ENCODE assay signal across 8 cellular contexts in the genomic region with DNA sequence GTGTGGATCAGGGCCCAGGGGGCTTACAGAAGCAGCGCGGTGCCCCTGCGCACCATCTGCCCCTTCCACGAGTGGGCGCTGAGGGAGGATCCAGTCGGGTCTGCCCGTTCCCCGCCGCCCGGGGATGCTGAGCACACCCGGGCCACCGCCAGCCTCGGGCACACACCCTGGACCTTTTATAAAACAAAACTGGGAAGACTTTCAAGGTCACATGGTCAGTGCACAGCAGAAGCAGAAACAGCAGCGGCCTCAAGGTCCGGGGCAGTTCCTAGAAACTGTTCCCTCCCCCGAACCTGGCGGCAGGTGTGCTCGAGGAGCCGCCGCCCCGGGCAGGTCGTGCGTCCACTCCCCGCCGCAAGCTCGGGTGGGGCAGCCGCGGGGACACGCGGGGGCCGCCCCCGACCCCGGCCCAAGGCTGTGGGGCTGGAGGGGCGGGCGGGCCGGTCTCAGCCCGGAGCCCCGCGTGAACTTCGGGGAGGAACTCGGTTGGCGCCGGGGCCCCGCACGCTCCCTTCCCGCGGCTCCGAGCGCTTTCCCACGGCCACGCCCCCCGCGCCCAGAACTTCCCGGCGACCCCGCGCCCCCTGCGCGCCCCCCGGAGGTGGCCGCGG. TPM values are rescaled to one million over a fixed set of nuclear protein-coding genes. Genes with fewer than 3 reads are reported as not detected.
A peak's percentile ranks its signal among the peaks of the same experiment; 100 is the strongest.
DNase-seq lines count a peak whose midpoint lies in the region; ATAC-seq and TF ChIP-seq lines count a peak whose summit lies in the region.

No MANE protein-coding gene starts in this region.

- peaks cover 81% of the 10 kb centered on the region for H3K27me3 Mint-ChIP-seq in stimulated activated naive CD8-positive, alpha-beta T cell treated with anti-CD3 and anti-CD28 coated beads, Interleukin-15, amount 100 ng/mL, for 72 hours

- DNase-seq in NCI-H82 (lab: John Stamatoyannopoulos, UW) (peak; percentile 14), NCI-H82 treated with DMSO at 0.1 percent for 48 hours (lab: John Stamatoyannopoulos, UW; ENCODE audit: unreplicated experiment) (no peak), OCI-M1 (lab: John Stamatoyannopoulos, UW) (peak; percentile 62), colonic mucosa (peak; percentile 78), left colon (peak; percentile 65 to 67), HPDE6-E6E7 (ENCODE audit: extremely low spot score) (no peak)
- DNase-seq in stimulated activated naive CD8-positive, alpha-beta T cell treated with anti-CD3 and anti-CD28 coated beads, Interleukin-15, amount 100 ng/mL, for 72 hours, result no peak

- H3K4me1 ChIP-seq in colonic mucosa, result no peaks in the 10 kb centered on the region

- ATAC-seq in left colon (peak; percentile 74), GM18861 (IDR thresholded peaks at IDR 0.05; ENCODE audit: unreplicated experiment) (no peak)
- peak; percentile 28 for ATAC-seq in stimulated activated naive CD8-positive, alpha-beta T cell treated with anti-CD3 and anti-CD28 coated beads, Interleukin-15, amount 100 ng/mL, for 72 hours

- peak overlapping the region; percentile 79 for H3K27ac ChIP-seq in colonic mucosa

- no peaks in the 10 kb centered on the region for H3K36me3 ChIP-seq in colonic mucosa

- peak overlapping the region; percentile 87 to 91 for H3K4me3 Mint-ChIP-seq in stimulated activated naive CD8-positive, alpha-beta T cell treated with anti-CD3 and anti-CD28 coated beads, Interleukin-15, amount 100 ng/mL, for 72 hours

- no peaks in the 10 kb centered on the region for H3K9me3 ChIP-seq in colonic mucosa

- TF ChIP-seq CTCF in colonic mucosa (IDR thresholded peaks at IDR 0.05), result no peak

- H3K27ac Mint-ChIP-seq in stimulated activated naive CD8-positive, alpha-beta T cell treated with anti-CD3 and anti-CD28 coated beads, Interleukin-15, amount 100 ng/mL, for 72 hours, result peak overlapping the region in 1 of 2 donors; percentile 49

- peaks cover 6% of the 10 kb centered on the region for H3K4me1 Mint-ChIP-seq in stimulated activated naive CD8-positive, alpha-beta T cell treated with anti-CD3 and anti-CD28 coated beads, Interleukin-15, amount 100 ng/mL, for 72 hours

- no peaks in the 10 kb centered on the region for H3K9me3 Mint-ChIP-seq in stimulated activated naive CD8-positive, alpha-beta T cell treated with anti-CD3 and anti-CD28 coated beads, Interleukin-15, amount 100 ng/mL, for 72 hours

- peak overlapping the region; percentile 34 to 69 for H3K9ac ChIP-seq in colonic mucosa (ENCODE audit: low read depth in 2 of 2, low read length in 2 of 2)

- intact Hi-C loops in colonic mucosa (cut with DNase I) (no loop called here), left colon (cut with DNase I, micrococcal nuclease) (no loop called here)

- H3K4me3 ChIP-seq in colonic mucosa, result peak overlapping the region; percentile 59

- no peaks in the 10 kb centered on the region for H3K27me3 ChIP-seq in colonic mucosa

RNA-seq across cellular contexts. Expression of a gene that starts 0.6 kb away (rescaled TPM):
- 10 to 100 TPM; 18.9 to 19.7 TPM for total RNA-seq in colonic mucosa
- total RNA-seq in left colon, result 10 to 100 TPM; 20.4 to 26.3 TPM

RNA-seq across cellular contexts. Expression of a gene that starts 21.5 kb away (rescaled TPM):
- total RNA-seq in colonic mucosa, result 10 to 100 TPM; 35.9 to 61.1 TPM
- total RNA-seq in left colon, result 10 to 100 TPM; 25.4 to 35.3 TPM

RNA-seq across cellular contexts. Expression of a gene that starts 42.3 kb away (rescaled TPM):
- total RNA-seq in colonic mucosa (not detected), left colon (not detected)

Comparison
In these comparisons a context has a peak if more than half of its experiments do, and no peak if none do; other contexts are left out.
1. DNase-seq: peak in NCI-H82 (single experiment), OCI-M1 (single experiment), colonic mucosa (single experiment) and left colon (2 of 2); none in NCI-H82 treated with DMSO at 0.1 percent for 48 hours (single experiment), stimulated activated naive CD8-positive, alpha-beta T cell treated with anti-CD3 and anti-CD28 coated beads, Interleukin-15, amount 100 ng/mL, for 72 hours (0 of 2) and HPDE6-E6E7 (single experiment).